In genomic region chr4:17614416-17615299, GRCh38 we compare ENCODE assay signal across 8 cellular contexts. TPM values are rescaled to one million over a fixed set of nuclear protein-coding genes. Genes with fewer than 3 reads are reported as not detected.
DNase-seq lines count a peak whose midpoint lies in the region; ATAC-seq, FAIRE-seq and TF ChIP-seq lines count a peak whose summit lies in the region.

TSS of gene MED28 (plus strand) at chr4:17614641. CDS start at chr4:17614655, 14 bp downstream.

- peaks cover 15% of the 10 kb centered on the region for H4K20me1 ChIP-seq in keratinocyte (ENCODE audit: control insufficient read depth, extremely low read depth, insufficient read depth, low read length)

- peaks cover 7 to 18% of the 10 kb centered on the region in 2 experiments for H3K36me3 ChIP-seq in keratinocyte (ENCODE audit: control insufficient read depth in 2 of 2, extremely low read depth in 1 of 2, insufficient read depth in 2 of 2, low read length in 2 of 2)

- H3K4me3 ChIP-seq in keratinocyte (ENCODE audit: control insufficient read depth in 2 of 3, extremely low read depth in 1 of 3, insufficient read depth in 2 of 3, low read depth in 1 of 3, low read length in 3 of 3), result peak within 1 kb of the TSS; percentile 95 to 100 (median 99)

- ATAC-seq in GM19023 (IDR thresholded peaks at IDR 0.05; ENCODE audit: unreplicated experiment) (peak; percentile 95), HG03280 (IDR thresholded peaks at IDR 0.05; ENCODE audit: unreplicated experiment) (peak; percentile 89)
- peak; percentile 92 to 95 for ATAC-seq in activated CD4-positive, CD25-positive, alpha-beta regulatory T cell treated with anti-CD3 and anti-CD28 coated beads, Interleukin-2, amount 50 U/mL, for 24 hours

- H3K4me2 ChIP-seq in keratinocyte (ENCODE audit: control insufficient read depth, extremely low read depth, insufficient read depth, low read depth, low read length), result peak within 1 kb of the TSS; percentile 94

- TF ChIP-seq CTCF in AG09319 (IDR thresholded peaks at IDR 0.05; ENCODE audit: low read depth, low read length), result no peak; the same call in 1 of the 2 replicates
- peak in 1 of 3 experiments; percentile 11 for TF ChIP-seq CTCF in keratinocyte (optimal IDR thresholded peaks at IDR 0.05 in 1 of 3, IDR thresholded peaks at IDR 0.05 in 1 of 3, conservative IDR thresholded peaks at IDR 0.05 in 1 of 3; ENCODE audit: extremely low read depth in 1 of 3, insufficient read depth in 2 of 3, low read length in 3 of 3)

- dilution Hi-C loops in keratinocyte (cut with MboI; ENCODE audit: extremely low pct_ligation_motif_present, low sequenced_read_pairs), result no loop called here

- H3K9me3 ChIP-seq in keratinocyte (ENCODE audit: control insufficient read depth, low read depth, low read length), result no peaks in the 10 kb centered on the region

- H2AFZ ChIP-seq in keratinocyte (ENCODE audit: control insufficient read depth, low read length), result peak within 1 kb of the TSS; percentile 92

- peak within 1 kb of the TSS; percentile 99 for H3K9ac ChIP-seq in keratinocyte (ENCODE audit: control insufficient read depth, extremely low read depth, insufficient read depth, low read length)

- FAIRE-seq in keratinocyte (lab: Jason Lieb, UNC), result peak; percentile 84

- no peaks in the 10 kb centered on the region for H3K9me1 ChIP-seq in keratinocyte (ENCODE audit: control insufficient read depth, extremely low read depth, insufficient read depth, low read length)

- peaks cover 52% of the 10 kb centered on the region for H3K79me2 ChIP-seq in keratinocyte (ENCODE audit: control insufficient read depth, insufficient read depth, low read length)

- no peaks in the 10 kb centered on the region for H3K27me3 ChIP-seq in keratinocyte (ENCODE audit: control insufficient read depth, extremely low read depth, insufficient read depth, low read length)

- peak; percentile 88 for DNase-seq in AG09319 (ENCODE audit: extremely low read depth, low read depth)
- DNase-seq in NCI-H446 treated with DMSO at 0.1 percent for 48 hours (lab: John Stamatoyannopoulos, UW), result peak; percentile 62
- peak; percentile 96 for DNase-seq in cerebellar cortex (ENCODE audit: low spot score)
- peak; percentile 66 for DNase-seq in keratinocyte (ENCODE audit: low read depth, low spot score)
- DNase-seq in stimulated activated CD4-positive, alpha-beta T cell treated with anti-CD3 and anti-CD28 coated beads, Interleukin-15, amount 100 ng/mL, for 1 hour (ENCODE audit: low read depth in 1 of 2, low spot score in 1 of 2), result peak; percentile 89

- H3K27ac ChIP-seq in keratinocyte (ENCODE audit: control insufficient read depth, insufficient read depth, low read length), result peak within 1 kb of the TSS; percentile 98

- H3K4me1 ChIP-seq in keratinocyte (ENCODE audit: control insufficient read depth, extremely low read depth, insufficient read depth, low read length), result peaks cover 18% of the 10 kb centered on the region

RNA-seq across cellular contexts. Expression of gene MED28, which starts in this region (rescaled TPM):
- 12.3 to 22.5 TPM (median 21.7 TPM) in 3 replicates for polyA plus RNA-seq in keratinocyte
- polyA plus RNA-seq in keratinocyte (2011; ENCODE audit: low read depth), result 59.8 TPM
- 8.7 and 13.2 TPM in 2 replicates for polyA plus RNA-seq in keratinocyte (2011; cell fraction: cytosol; rRNA removed)
- polyA plus RNA-seq in keratinocyte (2011; cell fraction: nucleus; rRNA removed), result 6.0 and 6.7 TPM in 2 replicates
- 21.5 and 35.2 TPM in 2 replicates for polyA plus RNA-seq in keratinocyte (2012; ENCODE audit: low replicate concordance)
- polyA minus RNA-seq in keratinocyte, result 8.8 to 11.3 TPM (median 10.5 TPM) in 3 replicates
- 38.0 TPM for polyA minus RNA-seq in keratinocyte (2011; cell fraction: cytosol; rRNA and poly(A)+ RNA removed)
- 6.2 and 14.6 TPM in 2 replicates for polyA minus RNA-seq in keratinocyte (2011; cell fraction: nucleus; rRNA and poly(A)+ RNA removed)

Comparison
In these comparisons a context has a peak if more than half of its experiments do, and no peak if none do; other contexts are left out.
1. Peak in every context shown above with its lines: DNase-seq, ATAC-seq, H3K4me3 ChIP-seq and H3K27ac ChIP-seq.